Comparison of ENCODE assay signal across 16 cellular contexts in genomic region chr19:43460362-43461016, GRCh38. TPM values are rescaled to one million over a fixed set of nuclear protein-coding genes. Genes with fewer than 3 reads are reported as not detected.
DNase-seq lines count a peak whose midpoint lies in the region; ATAC-seq, FAIRE-seq and TF ChIP-seq lines count a peak whose summit lies in the region.
"Had no signal": no experiment of that assay in that cellular context is flagged by ENCODE, and none has a peak within 500 bp of the region (broad histone marks: within the 10 kb centered on the region; RNA-seq: fewer than 3 reads in every experiment).

No MANE protein-coding gene starts in this region.

- H3K9me3 Mint-ChIP-seq in CD4-positive, alpha-beta memory T cell, result no peaks in the 10 kb centered on the region

- no peak for DNase-seq in CD4-positive, alpha-beta memory T cell
- peak; percentile 48 for DNase-seq in NCI-H82 treated with DMSO at 0.1 percent for 48 hours (lab: John Stamatoyannopoulos, UW; ENCODE audit: unreplicated experiment)
- peak; percentile 31 for DNase-seq in epithelial cell of esophagus (ENCODE audit: low read depth)
- DNase-seq in osteoblast (ENCODE audit: insufficient read length, low spot score, missing footprints), result peak; percentile 17
- DNase-seq in RCC 7860 (ENCODE audit: low spot score), result no peak
- no peak for DNase-seq in NK-92 treated with Interleukin-12 subunit alpha and Interleukin-12 subunit beta, amount 100 ng/mL, for 24 hours (lab: John Stamatoyannopoulos, UW)
- DNase-seq in omental fat pad (ENCODE audit: low spot score), result no peak
- DNase-seq: ACHN, AML-193, MV-4-11, NCI-H1417, NCI-H1930, NCI-H69 had no signal

- FAIRE-seq in RCC 7860 (lab: Jason Lieb, UNC), result no peak

- POLR2A ChIA-PET in CD4-positive, alpha-beta memory T cell (lab: Charles Lee; ENCODE audit: partially characterized antibody), result interaction anchor here (0.8 to 2.2 kb wide), 5 partner anchors 14 to 134 kb away, joined by 3 to 12 read pairs (median 3); partner anchors contain the start of gene PHLDB3

- intact Hi-C loops in CD4-positive, alpha-beta memory T cell (cut with micrococcal nuclease), result loop anchor here (5.0 kb wide), 1 partner anchor 137 kb away; the partner anchor contains the start of genes IRGQ and ZNF576

- H3K4me2 ChIP-seq in osteoblast (ENCODE audit: insufficient read depth, low read length), result no peak overlapping the region

- no peaks in the 10 kb centered on the region for H3K27me3 ChIP-seq in CD4-positive, alpha-beta memory T cell (ENCODE audit: insufficient read depth, low read length)
- H3K27me3 ChIP-seq in osteoblast (ENCODE audit: insufficient read depth, low read length), result peaks cover 8% of the 10 kb centered on the region
- H3K27me3 ChIP-seq: SJSA1 had no signal

- no peaks in the 10 kb centered on the region for H3K36me3 ChIP-seq in CD4-positive, alpha-beta memory T cell (ENCODE audit: insufficient read depth, low read length)
- H3K36me3 ChIP-seq in osteoblast (ENCODE audit: insufficient read depth, low read length), result no peaks in the 10 kb centered on the region
- H3K36me3 ChIP-seq: SJSA1 had no signal

- TF ChIP-seq CTCF in epithelial cell of esophagus (IDR thresholded peaks at IDR 0.05; ENCODE audit: insufficient read depth, low read depth, low read length, missing control alignments), result no peak
- TF ChIP-seq CTCF in osteoblast (IDR thresholded peaks at IDR 0.05; ENCODE audit: extremely low read depth, low read depth, low read length), result no peak
- no peak for TF ChIP-seq CTCF in omental fat pad (IDR thresholded peaks at IDR 0.05)

- H3K4me1 ChIP-seq in CD4-positive, alpha-beta memory T cell (ENCODE audit: insufficient read depth, low read length), result peaks cover 20% of the 10 kb centered on the region
- H3K4me1 ChIP-seq in osteoblast (ENCODE audit: insufficient read depth, low read length), result no peaks in the 10 kb centered on the region

- no peak overlapping the region for H3K4me3 Mint-ChIP-seq in CD4-positive, alpha-beta memory T cell

- H4K20me1 ChIP-seq in osteoblast (ENCODE audit: insufficient read depth, low read length), result no peaks in the 10 kb centered on the region

- no peak overlapping the region for H2AFZ ChIP-seq in osteoblast (ENCODE audit: low read length)

- H3K9me3 ChIP-seq in CD4-positive, alpha-beta memory T cell (ENCODE audit: control insufficient read depth in 1 of 2, low read length in 2 of 2), result no peaks in the 10 kb centered on the region
- no peaks in the 10 kb centered on the region for H3K9me3 ChIP-seq in osteoblast (ENCODE audit: low read depth, low read length)
- H3K9me3 ChIP-seq: SJSA1 had no signal

- H3K4me3 ChIP-seq in CD4-positive, alpha-beta memory T cell (ENCODE audit: low read length in 2 of 2), result no peak overlapping the region
- H3K4me3 ChIP-seq in epithelial cell of esophagus (ENCODE audit: low read length), result no peak overlapping the region
- H3K4me3 ChIP-seq in osteoblast (ENCODE audit: insufficient read depth, low read length), result no peak overlapping the region
- H3K4me3 ChIP-seq: SJSA1 had no signal

- peak overlapping the region in 4 of 7 donors; percentile 7 to 83 (median 38) for H3K27ac Mint-ChIP-seq in CD4-positive, alpha-beta memory T cell

- CTCF ChIA-PET in CD4-positive, alpha-beta memory T cell (lab: Charles Lee; ENCODE audit: partially characterized antibody), result interaction anchor here (0.6 to 5.5 kb wide), 8 partner anchors 10 to 208 kb away, joined by 3 to 21 read pairs (median 4); no protein-coding TSS in a partner anchor

- peaks cover 0 to 2% of the 10 kb centered on the region in 2 donors for H3K36me3 Mint-ChIP-seq in CD4-positive, alpha-beta memory T cell

- H3K27ac ChIP-seq in CD4-positive, alpha-beta memory T cell (ENCODE audit: low read depth, low read length), result no peak overlapping the region
- H3K27ac ChIP-seq in osteoblast (ENCODE audit: low read depth, low read length), result no peak overlapping the region
- H3K27ac ChIP-seq: RWPE1, SJSA1 had no signal

- no peaks in the 10 kb centered on the region for H3K79me2 ChIP-seq in osteoblast (ENCODE audit: insufficient read depth, low read length)

- no peak for ATAC-seq in omental fat pad (ENCODE audit: low FRiP score)
- ATAC-seq: HCT116 had no signal

- H3K27me3 Mint-ChIP-seq in CD4-positive, alpha-beta memory T cell, result no peaks in the 10 kb centered on the region

- peaks cover 8 to 40% (median 24%) of the 10 kb centered on the region in 4 donors for H3K4me1 Mint-ChIP-seq in CD4-positive, alpha-beta memory T cell

RNA-seq across cellular contexts. Expression of gene LYPD3, which starts 4.9 kb away (rescaled TPM):
- total RNA-seq in CD4-positive, alpha-beta memory T cell, result 1 to 10 TPM; 3.3 to 3.7 TPM
- 1 to 10 TPM; 4.4 to 5.9 TPM for polyA plus RNA-seq in CD4-positive, alpha-beta memory T cell
- total RNA-seq in osteoblast, result 0.88 TPM in 1 of 2 replicates, not detected in the other
- total RNA-seq in omental fat pad, result 10 to 100 TPM in 1 of 4 donors, 1 to 10 TPM in 1, under 1 TPM in 1, not detected in 1; 0.47 to 26.4 (median 1.9) TPM

RNA-seq across cellular contexts. Expression of gene PHLDB3, which starts 44.1 kb away (rescaled TPM):
- 10 to 100 TPM; 36.9 to 47.3 TPM for total RNA-seq in CD4-positive, alpha-beta memory T cell
- polyA plus RNA-seq in CD4-positive, alpha-beta memory T cell, result 1 to 10 TPM; 1.3 to 5.5 TPM
- 10.9 and 12.1 TPM in 2 replicates for total RNA-seq in osteoblast
- total RNA-seq in omental fat pad, result 1 to 10 TPM; 2.0 to 8.7 (median 3.9) TPM

RNA-seq across cellular contexts. Expression of gene TEX101, which starts 45.8 kb away (rescaled TPM):
- not detected for total RNA-seq in CD4-positive, alpha-beta memory T cell
- not detected for polyA plus RNA-seq in CD4-positive, alpha-beta memory T cell
- total RNA-seq in osteoblast (not detected in 2 replicates), omental fat pad (not detected)
- total RNA-seq: SJSA1 had no signal

Comparison
In these comparisons a context has a peak if more than half of its experiments do, and no peak if none do; other contexts are left out.
1. DNase-seq: peak in NCI-H82 treated with DMSO at 0.1 percent for 48 hours (single experiment), epithelial cell of esophagus (single experiment) and osteoblast (single experiment); none in CD4-positive, alpha-beta memory T cell (0 of 5), RCC 7860 (single experiment), NK-92 treated with Interleukin-12 subunit alpha and Interleukin-12 subunit beta, amount 100 ng/mL, for 24 hours (single experiment) and omental fat pad (single experiment).